Comparison of ENCODE assay signal across 1 cellular context in genomic region chr11:34354782-34355181, GRCh38.
TF ChIP-seq lines count a peak whose summit lies in the region.

No MANE protein-coding gene starts in this region.

TF ChIP-seq in IMR-90, 13 proteins besides CTCF, POLR2A, EP300 and RAD21 (continued from another document):
- TF ChIP-seq FOS (IDR thresholded peaks at IDR 0.05; ENCODE audit: low read depth, low read length) (no peak), RFX5 (IDR thresholded peaks at IDR 0.05; ENCODE audit: low read depth, low read length) (no peak), SMC3 (IDR thresholded peaks at IDR 0.05; ENCODE audit: low read depth, low read length) (no peak), MAZ (IDR thresholded peaks at IDR 0.05; ENCODE audit: borderline replicate concordance, low read depth, low read length) (no peak), ELK1 (IDR thresholded peaks at IDR 0.05; ENCODE audit: borderline replicate concordance, low read depth, low read length) (no peak), MAFK (IDR thresholded peaks at IDR 0.05; ENCODE audit: low read depth, low read length) (no peak), CHD1 (IDR thresholded peaks at IDR 0.05; ENCODE audit: low read depth, low read length) (no peak), CEBPB (IDR thresholded peaks at IDR 0.05; ENCODE audit: low read depth, low read length) (no peak), USF2 (IDR thresholded peaks at IDR 0.05; ENCODE audit: low read depth, low read length) (no peak), BHLHE40 (IDR thresholded peaks at IDR 0.05; ENCODE audit: low read depth, low read length) (no peak)
TF ChIP-seq in IMR-90: peak in this region for 0.
